25 cellular contexts compared by ENCODE assay signal in the genomic region with DNA sequence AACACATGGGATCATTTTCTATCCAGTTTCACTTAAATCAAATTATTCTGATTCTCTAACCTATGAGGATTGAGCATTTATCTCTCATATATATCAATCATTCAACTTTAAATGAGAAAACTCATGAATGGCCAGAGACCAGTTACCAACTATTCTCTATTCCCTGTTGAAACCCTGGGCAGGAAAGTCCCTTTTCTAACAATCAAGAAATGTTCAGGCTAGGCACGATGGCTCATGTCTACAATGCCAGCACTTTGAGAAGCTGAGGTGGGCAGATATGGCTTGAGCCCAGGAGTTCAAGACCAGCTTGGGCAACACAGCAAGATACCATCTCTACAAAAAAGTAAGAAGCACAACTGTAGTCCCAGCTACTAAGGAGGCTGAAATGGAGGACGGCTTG. TPM values are rescaled to one million over a fixed set of nuclear protein-coding genes. Genes with fewer than 3 reads are reported as not detected.
DNase-seq lines count a peak whose midpoint lies in the region; ATAC-seq, FAIRE-seq and TF ChIP-seq lines count a peak whose summit lies in the region.
"Had no signal": no experiment of that assay in that cellular context is flagged by ENCODE, and none has a peak within 500 bp of the region (broad histone marks: within the 10 kb centered on the region; RNA-seq: fewer than 3 reads in every experiment).

No MANE protein-coding gene starts in this region.

- TF ChIP-seq CTCF in GM12865 (IDR thresholded peaks at IDR 0.05; ENCODE audit: insufficient read depth, low read depth, low read length, missing control alignments), result no peak
- TF ChIP-seq CTCF in MM.1S (IDR thresholded peaks at IDR 0.05; ENCODE audit: low read length), result no peak
- no peak for TF ChIP-seq CTCF in HepG2 (CRISPR knock-in tag; IDR thresholded peaks at IDR 0.05)

- CTCF ChIA-PET in activated CD4-positive, alpha-beta T cell treated with anti-CD3 and anti-CD28 coated beads for 36 hours (lab: Charles Lee), result interaction anchor here (0.6 to 5.1 kb wide), 8 partner anchors 10 to 1938 kb away, joined by 3 to 38 read pairs (median 4); partner anchors contain the start of gene FMNL3
- CTCF ChIA-PET in HepG2 (lab: Yijun Ruan, JAX; ENCODE audit: low intra/inter-chr PET ratio, low total read pairs), result no interaction called here

- BruUV-seq in HepG2 (replicated peaks; lab: Mats Ljungman, UMichigan), result no TSS peak

- WGBS in HepG2 (ENCODE audit: low lambda C conversion rate), result 63% methylated on average over 2 of the region's 2 CpGs
- 72 to 88% (median 83%) methylated on average over 2 of the region's 2 CpGs for WGBS in small intestine, 3 donors

- peaks cover 11% of the 10 kb centered on the region; the same call in 1 of the 2 replicates for H3F3A ChIP-seq in MM.1S (ENCODE audit: insufficient read depth, low read length)

- H3K9me3 ChIP-seq in MM.1S (replicated peaks; ENCODE audit: insufficient read depth, low read length) (no peaks in the 10 kb centered on the region), HepG2 (ENCODE audit: low read length) (no peaks in the 10 kb centered on the region), small intestine (ENCODE audit: control insufficient read depth, low read depth) (no peaks in the 10 kb centered on the region)

- H3K9ac ChIP-seq in MM.1S (ENCODE audit: low read length) (no peak overlapping the region), HepG2 (ENCODE audit: insufficient read depth, low read depth, low read length) (no peak overlapping the region)

- POLR2A ChIA-PET in activated CD4-positive, alpha-beta T cell treated with anti-CD3 and anti-CD28 coated beads for 36 hours (lab: Charles Lee), result interaction anchor here (1.0 to 2.0 kb wide), 2 partner anchors 15 kb away, joined by 5 to 9 read pairs; no protein-coding TSS in a partner anchor
- POLR2A ChIA-PET in HepG2 (lab: Yijun Ruan, JAX), result no interaction called here

- no peak for DNase-seq in activated CD4-positive, alpha-beta T cell treated with anti-CD3 and anti-CD28 coated beads for 36 hours
- DNase-seq in activated CD4-positive, alpha-beta T cell treated with anti-CD3 and anti-CD28 coated beads for 4 hours, result no peak
- DNase-seq in GM12865 (ENCODE audit: low read depth) (peak; percentile 52), MM.1S (peak; percentile 61), memory B cell (ENCODE audit: low spot score in 2 of 2) (no peak), HepG2 (ENCODE audit: low spot score) (no peak), small intestine (no peak), NCI-H2029 treated with DMSO at 0.1 percent for 48 hours (lab: John Stamatoyannopoulos, UW) (no peak)
- DNase-seq: 8988T, AML-193, DMS53, GDM1, H7, KG1, MV-4-11, NCI-H1105 treated with DMSO at 0.1 percent for 48 hours, NCI-H1694, NCI-H2081 treated with DMSO at 0.1 percent for 48 hours, NCI-H446 treated with DMSO at 0.1 percent for 48 hours, NCI-H526 treated with DMSO at 0.1 percent for 48 hours, PC-3, Right ventricle myocardium superior had no signal

- no peaks in the 10 kb centered on the region for H3K9me2 ChIP-seq in MM.1S (replicated peaks; ENCODE audit: insufficient read depth, low read length)

- peaks cover 17% of the 10 kb centered on the region for H3K4me1 ChIP-seq in MM.1S (ENCODE audit: low read length)
- no peaks in the 10 kb centered on the region for H3K4me1 ChIP-seq in HepG2 (ENCODE audit: insufficient read depth, low read length)
- H3K4me1 ChIP-seq in small intestine (ENCODE audit: control insufficient read depth in 2 of 2, insufficient read depth in 1 of 2, low read depth in 1 of 2, low read length in 1 of 2), result peaks cover 0 to 5% of the 10 kb centered on the region in 2 donors

- TF ChIP-seq EP300 in HepG2 (IDR thresholded peaks at IDR 0.05; ENCODE audit: low read depth in 2 of 2, low read length in 2 of 2) (no peak), HepG2 (CRISPR knock-in tag; IDR thresholded peaks at IDR 0.05; ENCODE audit: borderline replicate concordance) (no peak)

- H3K4me2 ChIP-seq in MM.1S (ENCODE audit: low read depth, low read length) (peak overlapping the region; percentile 33; the same call in 1 of the 2 replicates), HepG2 (ENCODE audit: low read depth, low read length) (no peak overlapping the region)

- peak; percentile 44 for ATAC-seq in activated CD4-positive, alpha-beta T cell treated with anti-CD3 and anti-CD28 coated beads for 36 hours
- ATAC-seq in memory B cell (ENCODE audit: low read depth), result peak; percentile 61
- no peak for ATAC-seq in HepG2
- ATAC-seq: PC-3 had no signal

- H3K36me3 Mint-ChIP-seq in activated CD4-positive, alpha-beta T cell treated with anti-CD3 and anti-CD28 coated beads for 36 hours (ENCODE audit: low read depth), result peaks cover 1% of the 10 kb centered on the region
- H3K36me3 Mint-ChIP-seq in memory B cell, result peaks cover 1% of the 10 kb centered on the region

- TF ChIP-seq POLR2A in HepG2 (IDR thresholded peaks at IDR 0.05; ENCODE audit: insufficient read depth in 1 of 2, low read depth in 2 of 2, low read length in 2 of 2), result no peak

- intact Hi-C loops in activated CD4-positive, alpha-beta T cell treated with anti-CD3 and anti-CD28 coated beads for 36 hours (cut with DNase I, micrococcal nuclease), result no loop called here
- intact Hi-C loops in HepG2 (cut with micrococcal nuclease; ENCODE audit: unreplicated experiment), result no loop called here

- no peak overlapping the region for H3K4me3 Mint-ChIP-seq in activated CD4-positive, alpha-beta T cell treated with anti-CD3 and anti-CD28 coated beads for 36 hours
- no peak overlapping the region for H3K4me3 Mint-ChIP-seq in memory B cell

- no peak for TF ChIP-seq RAD21 in HepG2 (CRISPR knock-in tag; IDR thresholded peaks at IDR 0.05)

- H3K27me3 Mint-ChIP-seq in activated CD4-positive, alpha-beta T cell treated with anti-CD3 and anti-CD28 coated beads for 36 hours, result no peaks in the 10 kb centered on the region
- H3K27me3 Mint-ChIP-seq in memory B cell, result no peaks in the 10 kb centered on the region

- 0 out of 2 replicates have a peak overlapping the region, but pooled peaks have one; percentile 11 for H2AFZ ChIP-seq in MM.1S (ENCODE audit: low read length)
- H2AFZ ChIP-seq in HepG2 (ENCODE audit: low read length), result no peak overlapping the region

- H3K79me2 ChIP-seq in MM.1S (ENCODE audit: low read length), result no peaks in the 10 kb centered on the region
- no peaks in the 10 kb centered on the region for H3K79me2 ChIP-seq in HepG2 (ENCODE audit: insufficient read depth, low read length)

- in situ Hi-C loops in HepG2 (cut with HindIII; ENCODE audit: extremely low pct_ligation_motif_present, low pct_unique_long_range_greater_than_20kb), result no loop called here

- peak overlapping the region; percentile 16; the same call in 1 of the 2 replicates for H3K27ac ChIP-seq in MM.1S (ENCODE audit: low read length)
- no peak overlapping the region for H3K27ac ChIP-seq in HepG2 (ENCODE audit: extremely low read length, insufficient read depth, low read length)
- no peak overlapping the region for H3K27ac ChIP-seq in small intestine (ENCODE audit: low read depth in 1 of 2, low read length in 1 of 2)
- H3K27ac ChIP-seq: C4-2B, HL-60 had no signal

- H3K36me3 ChIP-seq in MM.1S (replicated peaks; ENCODE audit: insufficient read depth, low read length) (no peaks in the 10 kb centered on the region), HepG2 (replicated peaks in 1 of 2; ENCODE audit: control insufficient read depth in 1 of 2, insufficient read depth in 2 of 2, low read length in 2 of 2) (no peaks in the 10 kb centered on the region), small intestine (ENCODE audit: control insufficient read depth in 2 of 2, insufficient read depth in 2 of 2, low read length in 2 of 2) (no peaks in the 10 kb centered on the region)

- FAIRE-seq in HepG2 (lab: Jason Lieb, UNC) (no peak), small intestine (lab: Jason Lieb, UNC) (no peak)
- FAIRE-seq: D721Med had no signal

- H3K4me1 Mint-ChIP-seq in activated CD4-positive, alpha-beta T cell treated with anti-CD3 and anti-CD28 coated beads for 36 hours, result peaks cover 42% of the 10 kb centered on the region
- peaks cover 30% of the 10 kb centered on the region for H3K4me1 Mint-ChIP-seq in memory B cell

- H4K20me1 ChIP-seq in MM.1S (ENCODE audit: insufficient read depth, low read length) (no peaks in the 10 kb centered on the region), HepG2 (ENCODE audit: insufficient read depth, low read length) (no peaks in the 10 kb centered on the region; the same call in 1 of the 2 replicates)

- no peak overlapping the region for H3K27ac Mint-ChIP-seq in activated CD4-positive, alpha-beta T cell treated with anti-CD3 and anti-CD28 coated beads for 36 hours
- H3K27ac Mint-ChIP-seq in memory B cell, result no peak overlapping the region

- no peaks in the 10 kb centered on the region for H3K9me3 Mint-ChIP-seq in activated CD4-positive, alpha-beta T cell treated with anti-CD3 and anti-CD28 coated beads for 36 hours (ENCODE audit: low read depth)
- no peaks in the 10 kb centered on the region for H3K9me3 Mint-ChIP-seq in memory B cell

- no peak overlapping the region; the same call in 1 of the 2 replicates for H3K4me3 ChIP-seq in GM12865 (ENCODE audit: low read depth, low read length)
- H3K4me3 ChIP-seq in MM.1S (ENCODE audit: low read length), result no peak overlapping the region
- no peak overlapping the region for H3K4me3 ChIP-seq in HepG2 (replicated peaks in 1 of 3; ENCODE audit: insufficient read depth in 1 of 3, low read depth in 2 of 3, low read length in 3 of 3)
- H3K4me3 ChIP-seq in small intestine (ENCODE audit: low read depth in 1 of 2, low read length in 2 of 2), result no peak overlapping the region

- H3K27me3 ChIP-seq in MM.1S (replicated peaks; ENCODE audit: insufficient read depth, low read length) (no peaks in the 10 kb centered on the region), HepG2 (ENCODE audit: control insufficient read depth in 1 of 2, insufficient read depth in 2 of 2, low read length in 2 of 2) (no peaks in the 10 kb centered on the region), small intestine (ENCODE audit: control insufficient read depth in 2 of 2, insufficient read depth in 2 of 2, low read length in 2 of 2) (no peaks in the 10 kb centered on the region)

RNA-seq across cellular contexts. Expression of gene FMNL3, which starts 18.0 kb away (rescaled TPM):
- total RNA-seq in activated CD4-positive, alpha-beta T cell treated with anti-CD3 and anti-CD28 coated beads for 36 hours, result 10 to 100 TPM; 23.2 to 24.3 TPM
- 0.79 and 1.1 TPM in 2 replicates for total RNA-seq in HepG2 (2016; rRNA removed; fragmentation: Illumina TruSeq; extraction: Trizol)
- 0.10 and 0.44 TPM in 2 replicates for total RNA-seq in HepG2 (2016; cell fraction: cytosol; rRNA removed; fragmentation: Illumina TruSeq; extraction: Trizol; ENCODE audit: low read depth)
- 0.82 and 1.00 TPM in 2 replicates for total RNA-seq in HepG2 (2016; cell fraction: insoluble cytoplasmic fraction; rRNA removed; fragmentation: Illumina TruSeq; extraction: Trizol)
- 0.55 and 0.80 TPM in 2 replicates for total RNA-seq in HepG2 (2016; cell fraction: membrane; rRNA removed; fragmentation: Illumina TruSeq; extraction: Trizol)
- total RNA-seq in HepG2 (2016; cell fraction: nucleus; rRNA removed; fragmentation: Illumina TruSeq; extraction: Trizol), result 0.65 and 1.0 TPM in 2 replicates
- 0.44 and 0.64 TPM in 2 replicates for polyA plus RNA-seq in HepG2 (2011; rRNA removed)
- 0.23 and 0.36 TPM in 2 replicates for polyA plus RNA-seq in HepG2 (2011; cell fraction: cytosol; rRNA removed)
- polyA plus RNA-seq in HepG2 (2011; cell fraction: nucleus; rRNA removed), result 1.2 and 1.3 TPM in 2 replicates
- polyA plus RNA-seq in HepG2 (2012), result 0.48 and 0.68 TPM in 2 replicates
- polyA plus RNA-seq in HepG2 (2016; cell fraction: cytosol; fragmentation: Illumina TruSeq; extraction: Trizol; ENCODE audit: low read depth), result 0.08 TPM in 2 replicates
- polyA plus RNA-seq in HepG2 (2016; cell fraction: insoluble cytoplasmic fraction; fragmentation: Illumina TruSeq; extraction: Trizol; ENCODE audit: low read depth), result 0.69 and 0.75 TPM in 2 replicates
- polyA plus RNA-seq in HepG2 (2016; cell fraction: membrane; fragmentation: Illumina TruSeq; extraction: Trizol; ENCODE audit: low read depth), result 0.34 and 0.46 TPM in 2 replicates
- 1.3 and 1.4 TPM in 2 replicates for polyA plus RNA-seq in HepG2 (2016; cell fraction: nucleus; fragmentation: Illumina TruSeq; extraction: Trizol; ENCODE audit: insufficient read depth, low read depth)
- 1.4 and 10.5 TPM in 2 replicates for polyA minus RNA-seq in HepG2 (2011; rRNA and poly(A)+ RNA removed; ENCODE audit: low replicate concordance)
- 0.40 and 0.97 TPM in 2 replicates for polyA minus RNA-seq in HepG2 (2011; cell fraction: cytosol; rRNA and poly(A)+ RNA removed)
- 0.75 and 0.77 TPM in 2 replicates for polyA minus RNA-seq in HepG2 (2011; cell fraction: nucleus; rRNA and poly(A)+ RNA removed)
- 1 to 10 TPM in 2 of 3 donors, under 1 TPM in 1; 0.89 to 4.6 (median 3.5) TPM for polyA plus RNA-seq in small intestine

RNA-seq across cellular contexts. Expression of gene TMBIM6, which starts 52.1 kb away (rescaled TPM):
- total RNA-seq in activated CD4-positive, alpha-beta T cell treated with anti-CD3 and anti-CD28 coated beads for 36 hours, result 100 to 1,000 TPM; 378 to 450 TPM
- 220 and 412 TPM in 2 replicates for total RNA-seq in HepG2 (2016; rRNA removed; fragmentation: Illumina TruSeq; extraction: Trizol)
- total RNA-seq in HepG2 (2016; cell fraction: cytosol; rRNA removed; fragmentation: Illumina TruSeq; extraction: Trizol; ENCODE audit: low read depth), result 49.6 and 57.4 TPM in 2 replicates
- total RNA-seq in HepG2 (2016; cell fraction: insoluble cytoplasmic fraction; rRNA removed; fragmentation: Illumina TruSeq; extraction: Trizol), result 229 and 414 TPM in 2 replicates
- total RNA-seq in HepG2 (2016; cell fraction: membrane; rRNA removed; fragmentation: Illumina TruSeq; extraction: Trizol), result 85.8 and 89.3 TPM in 2 replicates
- total RNA-seq in HepG2 (2016; cell fraction: nucleus; rRNA removed; fragmentation: Illumina TruSeq; extraction: Trizol), result 296 and 323 TPM in 2 replicates
- polyA plus RNA-seq in HepG2 (2011; rRNA removed) (445 and 468 TPM in 2 replicates), small intestine (100 to 1,000 TPM; 174 to 377 (median 212) TPM)
- polyA plus RNA-seq in HepG2 (2011; cell fraction: cytosol; rRNA removed), result 286 and 485 TPM in 2 replicates
- 231 and 241 TPM in 2 replicates for polyA plus RNA-seq in HepG2 (2011; cell fraction: nucleus; rRNA removed)
- 423 and 441 TPM in 2 replicates for polyA plus RNA-seq in HepG2 (2012)
- polyA plus RNA-seq in HepG2 (2016; cell fraction: cytosol; fragmentation: Illumina TruSeq; extraction: Trizol; ENCODE audit: low read depth), result 62.2 and 68.0 TPM in 2 replicates
- 213 and 227 TPM in 2 replicates for polyA plus RNA-seq in HepG2 (2016; cell fraction: insoluble cytoplasmic fraction; fragmentation: Illumina TruSeq; extraction: Trizol; ENCODE audit: low read depth)
- 53.8 and 54.1 TPM in 2 replicates for polyA plus RNA-seq in HepG2 (2016; cell fraction: membrane; fragmentation: Illumina TruSeq; extraction: Trizol; ENCODE audit: low read depth)
- polyA plus RNA-seq in HepG2 (2016; cell fraction: nucleus; fragmentation: Illumina TruSeq; extraction: Trizol; ENCODE audit: insufficient read depth, low read depth), result 552 and 556 TPM in 2 replicates
- 536 and 564 TPM in 2 replicates for polyA minus RNA-seq in HepG2 (2011; rRNA and poly(A)+ RNA removed; ENCODE audit: low replicate concordance)
- 151 and 170 TPM in 2 replicates for polyA minus RNA-seq in HepG2 (2011; cell fraction: cytosol; rRNA and poly(A)+ RNA removed)
- 151 and 168 TPM in 2 replicates for polyA minus RNA-seq in HepG2 (2011; cell fraction: nucleus; rRNA and poly(A)+ RNA removed)

Comparison
In these comparisons a context has a peak if more than half of its experiments do, and no peak if none do; other contexts are left out.
1. DNase-seq: peak in GM12865 (single experiment) and MM.1S (single experiment); none in activated CD4-positive, alpha-beta T cell treated with anti-CD3 and anti-CD28 coated beads for 36 hours (single experiment), activated CD4-positive, alpha-beta T cell treated with anti-CD3 and anti-CD28 coated beads for 4 hours (0 of 2), memory B cell (0 of 2), HepG2 (single experiment), small intestine (single experiment) and NCI-H2029 treated with DMSO at 0.1 percent for 48 hours (single experiment).
2. RNA of gene FMNL3, which starts 18.0 kb away (total RNA-seq): 23.2 to 24.3 TPM in activated CD4-positive, alpha-beta T cell treated with anti-CD3 and anti-CD28 coated beads for 36 hours; 0.10 to 1.1 TPM in HepG2; every median in the first group is over 10 times any median in the second.